8 cellular contexts compared by ENCODE assay signal in the genomic region with DNA sequence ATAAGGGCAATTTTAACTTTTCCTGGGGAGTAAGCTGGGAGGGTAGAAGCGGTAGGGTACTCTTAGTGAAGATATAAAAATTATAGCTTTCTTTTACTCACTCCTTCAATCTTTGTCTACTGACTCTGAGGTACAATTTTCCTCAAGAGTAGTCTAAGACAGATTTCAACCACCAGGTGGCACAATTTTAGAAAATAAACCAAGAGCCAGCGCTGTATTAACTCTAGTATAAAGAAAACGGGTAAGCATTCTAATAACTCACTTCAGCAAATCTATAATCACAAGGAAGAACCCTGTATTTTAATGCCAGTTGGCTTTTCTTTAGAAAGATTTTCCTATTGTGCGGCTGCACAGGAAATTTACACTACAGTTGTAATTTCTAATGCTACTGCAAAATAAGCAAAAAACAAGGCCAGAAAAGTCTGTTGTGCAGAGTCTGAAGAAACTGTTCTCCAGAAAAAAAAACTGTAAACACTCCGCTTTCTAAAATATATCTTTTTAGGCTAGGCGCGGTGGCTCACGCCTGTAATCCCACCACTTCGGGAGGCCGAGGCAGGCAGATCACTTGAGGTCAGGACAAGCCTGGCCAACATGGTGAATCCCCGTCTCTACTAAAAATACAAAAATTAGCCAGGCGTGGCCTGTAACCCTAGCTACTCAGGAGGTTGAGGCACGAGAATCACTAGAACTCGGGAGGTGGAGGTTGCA. TPM values are rescaled to one million over a fixed set of nuclear protein-coding genes. Genes with fewer than 3 reads are reported as not detected.
DNase-seq lines count a peak whose midpoint lies in the region; ATAC-seq and TF ChIP-seq lines count a peak whose summit lies in the region.

No MANE protein-coding gene starts in this region.

- H3K9ac ChIP-seq in BLaER1, result peak overlapping the region; percentile 100; the same call in 1 of the 2 replicates

- peaks cover 13% of the 10 kb centered on the region; the same call in 1 of the 2 replicates for H3K36me3 ChIP-seq in BLaER1
- H3K36me3 ChIP-seq in spleen, result no peaks in the 10 kb centered on the region

- peak overlapping the region; percentile 77 for H3K4me2 ChIP-seq in BLaER1

- DNase-seq in NCI-H526 treated with DMSO at 0.1 percent for 48 hours (lab: John Stamatoyannopoulos, UW) (peak; percentile 42), immature natural killer cell (peak; percentile 54 to 59 (median 56)), spleen (no peak)
- DNase-seq in activated naive CD8-positive, alpha-beta T cell treated with anti-CD3 and anti-CD28 coated beads, Interleukin-2, amount 50 U/mL, for 24 hours, result no peak

- H3K27me3 ChIP-seq in BLaER1 (no peaks in the 10 kb centered on the region), spleen (replicated peaks in 1 of 7) (no peaks in the 10 kb centered on the region)

- peaks cover 29% of the 10 kb centered on the region for H4K20me1 ChIP-seq in BLaER1

- 41 to 59% (median 48%) methylated on average over 14 of the region's 14 CpGs for WGBS in spleen, 5 donors

- peak overlapping the region; percentile 87 for H3K27ac Mint-ChIP-seq in activated naive CD8-positive, alpha-beta T cell treated with anti-CD3 and anti-CD28 coated beads, Interleukin-2, amount 50 U/mL, for 24 hours
- peak overlapping the region; percentile 84 to 100 (median 92) for H3K27ac Mint-ChIP-seq in immature natural killer cell

- no peak for ATAC-seq in activated naive CD8-positive, alpha-beta T cell treated with anti-CD3 and anti-CD28 coated beads, Interleukin-2, amount 50 U/mL, for 24 hours
- no peak for ATAC-seq in GM19463 (IDR thresholded peaks at IDR 0.05; ENCODE audit: unreplicated experiment)
- no peak for ATAC-seq in GM18517 (IDR thresholded peaks at IDR 0.05; ENCODE audit: unreplicated experiment)

- no peaks in the 10 kb centered on the region for H3K9me3 Mint-ChIP-seq in activated naive CD8-positive, alpha-beta T cell treated with anti-CD3 and anti-CD28 coated beads, Interleukin-2, amount 50 U/mL, for 24 hours
- H3K9me3 Mint-ChIP-seq in immature natural killer cell, result no peaks in the 10 kb centered on the region

- intact Hi-C loops in spleen (cut with DNase I; ENCODE audit: low total_unique reads), result no loop called here

- peaks cover 78% of the 10 kb centered on the region for H3K4me1 Mint-ChIP-seq in activated naive CD8-positive, alpha-beta T cell treated with anti-CD3 and anti-CD28 coated beads, Interleukin-2, amount 50 U/mL, for 24 hours
- peaks cover 46 to 54% of the 10 kb centered on the region in 2 donors for H3K4me1 Mint-ChIP-seq in immature natural killer cell

- H3K27ac ChIP-seq in BLaER1 (peak overlapping the region; percentile 57), spleen (peak overlapping the region in 7 of 8 donors; percentile 73 to 99 (median 82))

- peak overlapping the region; percentile 98 for H3K4me3 Mint-ChIP-seq in activated naive CD8-positive, alpha-beta T cell treated with anti-CD3 and anti-CD28 coated beads, Interleukin-2, amount 50 U/mL, for 24 hours
- H3K4me3 Mint-ChIP-seq in immature natural killer cell, result peak overlapping the region; percentile 76 to 100 (median 83)

- H3K27me3 Mint-ChIP-seq in activated naive CD8-positive, alpha-beta T cell treated with anti-CD3 and anti-CD28 coated beads, Interleukin-2, amount 50 U/mL, for 24 hours, result peaks cover 7% of the 10 kb centered on the region
- peaks cover 16 to 31% (median 22%) of the 10 kb centered on the region in 3 donors for H3K27me3 Mint-ChIP-seq in immature natural killer cell (ENCODE audit: low read depth in 3 of 3)

- H3K9me3 ChIP-seq in BLaER1 (no peaks in the 10 kb centered on the region), spleen (no peaks in the 10 kb centered on the region)

- H3K36me3 Mint-ChIP-seq in activated naive CD8-positive, alpha-beta T cell treated with anti-CD3 and anti-CD28 coated beads, Interleukin-2, amount 50 U/mL, for 24 hours (ENCODE audit: low read depth), result peaks cover 21% of the 10 kb centered on the region
- no peaks in the 10 kb centered on the region for H3K36me3 Mint-ChIP-seq in immature natural killer cell

- TF ChIP-seq CTCF in GM12875 (IDR thresholded peaks at IDR 0.05; ENCODE audit: borderline replicate concordance, insufficient read depth, low read depth, low read length) (peak; percentile 33; the same call in 1 of the 2 replicates), spleen (IDR thresholded peaks at IDR 0.05 in 8 of 11, conservative IDR thresholded peaks at IDR 0.05 in 3 of 11) (peak; percentile 8 to 80 (median 69))

- TF ChIP-seq POLR2A in spleen (IDR thresholded peaks at IDR 0.05), result no peak

- peak overlapping the region; percentile 98 for H3K4me3 ChIP-seq in BLaER1
- H3K4me3 ChIP-seq in GM12875 (ENCODE audit: low read depth, low read length), result peak overlapping the region; percentile 31
- H3K4me3 ChIP-seq in spleen, result peak overlapping the region; percentile 22 to 95 (median 76)

- H3K4me1 ChIP-seq in BLaER1 (peaks cover 42% of the 10 kb centered on the region), spleen (peaks cover 14 to 56% (median 37%) of the 10 kb centered on the region in 6 donors)

RNA-seq across cellular contexts. Expression of a gene that starts 1.9 kb away (rescaled TPM):
- polyA plus RNA-seq in immature natural killer cell (100 to 1,000 TPM in 2 of 3 donors, 10 to 100 TPM in 1; 89.9 to 132 (median 113) TPM), spleen (100 to 1,000 TPM in 1 of 3 donors, 10 to 100 TPM in 2; 66.7 to 104 (median 77.0) TPM)
- 10 to 100 TPM; 28.6 to 72.2 (median 41.3) TPM for total RNA-seq in spleen

RNA-seq across cellular contexts. Expression of a gene that starts 2.2 kb away (rescaled TPM):
- 10 to 100 TPM in 1 of 3 donors, 1 to 10 TPM in 2; 4.5 to 11.6 (median 7.8) TPM for polyA plus RNA-seq in immature natural killer cell
- total RNA-seq in spleen, result 10 to 100 TPM in 2 of 7 donors, 1 to 10 TPM in 5; 4.6 to 12.7 (median 6.7) TPM
- 1 to 10 TPM; 2.2 to 6.1 (median 5.8) TPM for polyA plus RNA-seq in spleen

RNA-seq across cellular contexts. Expression of a gene that starts 30.8 kb away (rescaled TPM):
- polyA plus RNA-seq in immature natural killer cell, result 10 to 100 TPM; 25.4 to 51.0 (median 26.4) TPM
- total RNA-seq in spleen, result 10 to 100 TPM; 21.0 to 34.3 (median 29.0) TPM
- 10 to 100 TPM in 2 of 3 donors, 1 to 10 TPM in 1; 9.7 to 11.3 (median 10.6) TPM for polyA plus RNA-seq in spleen

Comparison
In these comparisons a context has a peak if more than half of its experiments do, and no peak if none do; other contexts are left out.
1. H3K4me3 ChIP-seq: peak in every context shown above with its lines; median percentile 98 in BLaER1; 76 in spleen; 31 in GM12875.
2. DNase-seq: peak in NCI-H526 treated with DMSO at 0.1 percent for 48 hours (single experiment) and immature natural killer cell (3 of 3); none in activated naive CD8-positive, alpha-beta T cell treated with anti-CD3 and anti-CD28 coated beads, Interleukin-2, amount 50 U/mL, for 24 hours (single experiment) and spleen (single experiment).